In genomic region chr21:17636711-17637110, GRCh38 we compare ENCODE assay signal across 16 cellular contexts. TPM values are rescaled to one million over a fixed set of nuclear protein-coding genes. Genes with fewer than 3 reads are reported as not detected.
DNase-seq lines count a peak whose midpoint lies in the region; ATAC-seq and TF ChIP-seq lines count a peak whose summit lies in the region.
"Had no signal": no experiment of that assay in that cellular context is flagged by ENCODE, and none has a peak within 500 bp of the region (broad histone marks: within the 10 kb centered on the region; RNA-seq: fewer than 3 reads in every experiment).

No MANE protein-coding gene starts in this region.

- peak; percentile 71 for ATAC-seq in sciatic nerve

- H3K4me3 ChIP-seq in epithelial cell of esophagus (ENCODE audit: low read length): no peak overlapping the region
- H3K4me3 ChIP-seq: SJSA1 had no signal

- intact Hi-C loops in sciatic nerve (cut with DNase I): no loop called here

- no peak for TF ChIP-seq CTCF in epithelial cell of esophagus (IDR thresholded peaks at IDR 0.05; ENCODE audit: insufficient read depth, low read depth, low read length, missing control alignments)

- peak; percentile 1 for DNase-seq in ELR (ENCODE audit: low read depth)
- peak; percentile 17 for DNase-seq in HT1080 (ENCODE audit: low read depth)
- DNase-seq in epithelial cell of esophagus (ENCODE audit: low read depth): peak; percentile 5
- DNase-seq in sciatic nerve (ENCODE audit: low spot score): no peak
- no peak for DNase-seq in NCI-H2227 treated with DMSO at 0.1 percent for 48 hours (lab: John Stamatoyannopoulos, UW)
- no peak for DNase-seq in stimulated activated CD4-positive, alpha-beta T cell treated with anti-CD3 and anti-CD28 coated beads, Interleukin-4, amount 100 ng/mL, for 1 hour
- no peak for DNase-seq in NCI-H748 treated with DMSO at 0.1 percent for 48 hours (lab: John Stamatoyannopoulos, UW)
- DNase-seq: ACHN, AML-193, DMS79, HCEC 1CT, NCI-H1417, NCI-H187, NCI-H226, NCI-H524 had no signal

RNA-seq across cellular contexts. Expression of gene BTG3, which starts 24.0 kb away (rescaled TPM):
- 30.0 and 32.3 TPM in 2 replicates for total RNA-seq in HT1080 (2014; rRNA removed; shearing (Covaris generic))
- polyA plus RNA-seq in HT1080 (2015; cell fraction: cytosol; rRNA removed): 77.0 and 84.4 TPM in 2 replicates
- polyA plus RNA-seq in HT1080 (2015; cell fraction: nucleus; rRNA removed): 68.5 and 89.0 TPM in 2 replicates
- 48.1 TPM for total RNA-seq in sciatic nerve

Comparison
In these comparisons a context has a peak if more than half of its experiments do, and no peak if none do; other contexts are left out.
1. DNase-seq: peak in ELR (single experiment), HT1080 (single experiment) and epithelial cell of esophagus (single experiment); none in sciatic nerve (single experiment), NCI-H2227 treated with DMSO at 0.1 percent for 48 hours (single experiment), stimulated activated CD4-positive, alpha-beta T cell treated with anti-CD3 and anti-CD28 coated beads, Interleukin-4, amount 100 ng/mL, for 1 hour (single experiment) and NCI-H748 treated with DMSO at 0.1 percent for 48 hours (single experiment).